ENCODE assay signal across 26 cellular contexts in the genomic region with DNA sequence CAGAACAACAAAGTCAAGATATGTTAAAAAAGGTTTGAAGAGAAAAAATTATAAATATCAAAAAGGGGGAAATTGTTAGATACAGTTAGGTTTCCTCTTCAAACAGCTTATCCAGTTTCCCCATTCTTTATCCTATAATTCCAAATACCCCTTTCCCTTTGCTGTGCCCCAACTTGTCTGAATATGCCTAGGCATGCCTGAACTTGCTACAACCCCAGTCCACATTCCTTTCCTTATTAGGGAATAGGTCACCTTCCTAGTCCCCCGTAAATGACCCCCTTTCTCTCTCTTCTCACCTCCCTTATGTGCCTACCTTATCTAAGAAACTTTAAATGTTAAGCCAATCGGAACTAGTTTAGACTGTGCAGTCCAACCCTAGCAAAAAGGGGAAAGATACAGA.
"Had no signal": no experiment of that assay in that cellular context is flagged by ENCODE, and none has a peak within 500 bp of the region (broad histone marks: within the 10 kb centered on the region; RNA-seq: fewer than 3 reads in every experiment).

No MANE protein-coding gene starts in this region.

- H3K36me3 Mint-ChIP-seq: activated naive CD8-positive, alpha-beta T cell treated with anti-CD3 and anti-CD28 coated beads, Interleukin-2, amount 10 ng/mL, durations not matched to agents 7 days and 5 days had no signal

- H3K27me3 ChIP-seq: adrenal gland, SJSA1 had no signal

- H3K27ac ChIP-seq: adrenal gland, SJSA1, VCaP had no signal

- H3K27me3 Mint-ChIP-seq: activated CD4-positive, alpha-beta T cell treated with anti-CD3 and anti-CD28 coated beads for 36 hours; activated CD8-positive, alpha-beta T cell treated with anti-CD3 and anti-CD28 coated beads for 36 hours; activated naive CD8-positive, alpha-beta T cell treated with anti-CD3 and anti-CD28 coated beads, Interleukin-2, amount 10 ng/mL, durations not matched to agents 7 days and 5 days; T-helper 17 cell had no signal

- H3K9me3 ChIP-seq: adrenal gland had no signal

- H3K27ac Mint-ChIP-seq: activated CD4-positive, alpha-beta T cell treated with anti-CD3 and anti-CD28 coated beads for 36 hours; activated CD8-positive, alpha-beta T cell treated with anti-CD3 and anti-CD28 coated beads for 36 hours; activated naive CD8-positive, alpha-beta T cell treated with anti-CD3 and anti-CD28 coated beads, Interleukin-2, amount 10 ng/mL, durations not matched to agents 7 days and 5 days; activated T-cell treated with anti-CD3 and anti-CD28 coated beads, Interleukin-2, amount 50 U/mL, for 72 hours; activated T-helper 2 cell treated with anti-CD3 and anti-CD28 coated beads, Interferon-gamma antibody, Interleukin-2, Interleukin-4, amounts not matched to agents 10 μg/mL and 5 μg/mL and 100 μg/mL, durations not matched to agents 14 hours and 24 hours and 36 hours; T-helper 17 cell had no signal

- H3K36me3 ChIP-seq: adrenal gland, SJSA1 had no signal

- H3K4me3 Mint-ChIP-seq: activated CD4-positive, alpha-beta T cell treated with anti-CD3 and anti-CD28 coated beads for 36 hours; activated CD8-positive, alpha-beta T cell treated with anti-CD3 and anti-CD28 coated beads for 36 hours; activated naive CD8-positive, alpha-beta T cell treated with anti-CD3 and anti-CD28 coated beads, Interleukin-2, amount 10 ng/mL, durations not matched to agents 7 days and 5 days; activated T-cell treated with anti-CD3 and anti-CD28 coated beads, Interleukin-2, amount 50 U/mL, for 72 hours; T-helper 17 cell had no signal

- H3K4me1 Mint-ChIP-seq: activated CD4-positive, alpha-beta T cell treated with anti-CD3 and anti-CD28 coated beads for 36 hours; activated naive CD8-positive, alpha-beta T cell treated with anti-CD3 and anti-CD28 coated beads, Interleukin-2, amount 10 ng/mL, durations not matched to agents 7 days and 5 days; T-helper 17 cell had no signal

- ATAC-seq: activated CD4-positive, alpha-beta T cell treated with anti-CD3 and anti-CD28 coated beads for 36 hours; activated CD8-positive, alpha-beta T cell treated with anti-CD3 and anti-CD28 coated beads for 36 hours; activated T-cell treated with anti-CD3 and anti-CD28 coated beads, Interleukin-2, amount 50 U/mL, for 72 hours; Panc1; T-helper 17 cell had no signal

- H3K4me1 ChIP-seq: adrenal gland, SJSA1 had no signal

- DNase-seq: activated CD4-positive, alpha-beta T cell treated with anti-CD3 and anti-CD28 coated beads for 36 hours; activated CD8-positive, alpha-beta memory T cell treated with anti-CD3 and anti-CD28 coated beads, Interleukin-2, amount 50 U/mL, for 4 hours; activated CD8-positive, alpha-beta T cell treated with anti-CD3 and anti-CD28 coated beads for 36 hours; activated naive CD4-positive, alpha-beta T cell treated with anti-CD3 and anti-CD28 coated beads, Interleukin-2, amount 50 U/mL, for 16 hours; activated naive CD8-positive, alpha-beta T cell treated with anti-CD3 and anti-CD28 coated beads, Interleukin-2, amount 10 ng/mL, durations not matched to agents 7 days and 5 days; activated T-cell treated with anti-CD3 and anti-CD28 coated beads, Interleukin-2, amount 50 U/mL, for 72 hours; adrenal gland; anterior cingulate cortex; central memory CD4-positive, alpha-beta T cell; KG1; NCI-H1092; NCI-H1417 treated with DMSO at 0.1 percent for 48 hours; NCI-H1694; NCI-H2029; NCI-H2107; NCI-H510A treated with DMSO at 0.1 percent for 48 hours; NCI-H69; NK-92 treated with Interleukin-12 subunit alpha and Interleukin-12 subunit beta, amount 100 ng/mL, for 24 hours; OCI-M1; SHP77; T-helper 17 cell; T-helper 9 cell had no signal

- H3K4me3 ChIP-seq: adrenal gland, SJSA1 had no signal
